23 cellular contexts compared by ENCODE assay signal in genomic region chr9:13186774-13187173, GRCh38.
"Had no signal": no experiment of that assay in that cellular context is flagged by ENCODE, and none has a peak within 500 bp of the region (broad histone marks: within the 10 kb centered on the region; RNA-seq: fewer than 3 reads in every experiment).

No MANE protein-coding gene starts in this region.

- H3K36me3 ChIP-seq: prostate gland, uterus had no signal

- H3K27ac ChIP-seq: gastroesophageal sphincter, left ventricle myocardium inferior, pancreas, prostate gland, suprapubic skin, tibial artery, upper lobe of left lung, uterus had no signal

- H3K9me3 ChIP-seq: gastroesophageal sphincter, left ventricle myocardium inferior, pancreas, prostate gland, suprapubic skin, tibial artery, upper lobe of left lung, uterus had no signal

- DNase-seq: effector memory CD4-positive, alpha-beta T cell; foreskin fibroblast; glutamatergic neuron; immature natural killer cell; left ventricle myocardium inferior; mesenchymal stem cell; naive B cell; occipital lobe; pancreas; stimulated activated CD4-positive, alpha-beta T cell treated with anti-CD3 and anti-CD28 coated beads, Interleukin-2, amount 100 ng/mL, for 24 hours; stimulated activated CD4-positive, alpha-beta T cell treated with anti-CD3 and anti-CD28 coated beads, Interleukin-4, amount 100 ng/mL, for 4 hours; stimulated activated naive B cell treated with anti-CD40 and anti-IgM and Interleukin-4, amounts not matched to agents 10 μg/mL and 1 μg/mL and 100 μg/mL, for 72 hours; tibial artery; upper lobe of left lung; uterus had no signal

- H3K4me1 ChIP-seq: left ventricle myocardium inferior, pancreas, prostate gland, suprapubic skin, upper lobe of left lung, uterus had no signal

- H3K27me3 ChIP-seq: gastroesophageal sphincter, pancreas, suprapubic skin, tibial artery, upper lobe of left lung, uterus had no signal

- H3K4me3 ChIP-seq: gastroesophageal sphincter, left ventricle myocardium inferior, lung, pancreas, prostate gland, suprapubic skin, tibial artery, upper lobe of left lung, uterus had no signal

- ATAC-seq: esophagus mucosa; gastroesophageal sphincter; pancreas; sciatic nerve; stimulated activated naive B cell treated with anti-CD40 and anti-IgM and Interleukin-4, amounts not matched to agents 10 μg/mL and 1 μg/mL and 100 μg/mL, for 72 hours had no signal

- FAIRE-seq: endometrium, keratinocyte had no signal
